In genomic region chr2:111420074-111420473, GRCh38 we compare ENCODE assay signal across 7 cellular contexts.
DNase-seq lines count a peak whose midpoint lies in the region; ATAC-seq, FAIRE-seq and TF ChIP-seq lines count a peak whose summit lies in the region.
"Not testable (repeated sequence)": the region's sequence is repeated elsewhere in the genome, so short reads cannot be mapped to it uniquely, and the experiment has no call there.

No MANE protein-coding gene starts in this region.

- not testable (repeated sequence) for TF ChIP-seq RAD21 in K562 (CRISPR knock-in tag; conservative IDR thresholded peaks at IDR 0.05 in 1 of 2, IDR thresholded peaks at IDR 0.05 in 1 of 2); HepG2 (CRISPR knock-in tag; IDR thresholded peaks at IDR 0.05)

- DNase-seq in CD1c-positive myeloid dendritic cell (ENCODE audit: extremely low spot score): peak; percentile 44
- DNase-seq in activated CD8-positive, alpha-beta T cell treated with anti-CD3 and anti-CD28 coated beads for 36 hours; activated T-helper 1 cell treated with anti-CD3 and anti-CD28 coated beads, Interleukin-12 subunit alpha, Interleukin-12 subunit beta, Interleukin-2, Interleukin-4 antibody, amounts not matched to agents 30 ng/mL and 10 ng/mL and 1 ng/mL, durations not matched to agents 14 hours and 24 hours and 36 hours (ENCODE audit: low spot score); K562 (ENCODE audit: extremely low read depth in 1 of 4, low spot score in 3 of 4); HepG2 (ENCODE audit: low spot score): not testable (repeated sequence)

- peaks cover 15% of the 10 kb centered on the region for H3K4me1 Mint-ChIP-seq in T-helper 1 cell treated with Interleukin-12 subunit alpha and Interleukin-12 subunit beta and Interleukin-4 antibody, amounts not matched to agents 30 μg/mL and 1 μg/mL, for 36 hours (ENCODE audit: low read depth)
- not testable (repeated sequence) for H3K4me1 Mint-ChIP-seq in activated CD8-positive, alpha-beta T cell treated with anti-CD3 and anti-CD28 coated beads for 36 hours (ENCODE audit: low read depth)
- H3K4me1 Mint-ChIP-seq in activated T-helper 1 cell treated with anti-CD3 and anti-CD28 coated beads, Interleukin-12 subunit alpha, Interleukin-12 subunit beta, Interleukin-2, Interleukin-4 antibody, amounts not matched to agents 30 ng/mL and 10 ng/mL and 1 ng/mL, durations not matched to agents 14 hours and 24 hours and 36 hours (ENCODE audit: low read depth): peaks cover 25% of the 10 kb centered on the region
- H3K4me1 Mint-ChIP-seq in activated naive CD4-positive, alpha-beta T cell treated with anti-CD3 and anti-CD28 coated beads, Interleukin-2, amount 50 U/mL, for 24 hours: peaks cover 17% of the 10 kb centered on the region

- not testable (repeated sequence) for H3K4me2 ChIP-seq in K562 (ENCODE audit: insufficient read depth, low read length); HepG2 (ENCODE audit: low read depth, low read length)

- not testable (repeated sequence) for TF ChIP-seq POLR2A in K562 (conservative IDR thresholded peaks at IDR 0.05); HepG2 (IDR thresholded peaks at IDR 0.05; ENCODE audit: insufficient read depth in 1 of 2, low read depth in 2 of 2, low read length in 2 of 2)

- intact Hi-C loops in activated CD8-positive, alpha-beta T cell treated with anti-CD3 and anti-CD28 coated beads for 36 hours (cut with micrococcal nuclease); activated T-helper 1 cell treated with anti-CD3 and anti-CD28 coated beads, Interleukin-12 subunit alpha, Interleukin-12 subunit beta, Interleukin-2, Interleukin-4 antibody, amounts not matched to agents 30 ng/mL and 10 ng/mL and 1 ng/mL, durations not matched to agents 14 hours and 24 hours and 36 hours (cut with micrococcal nuclease); K562 (cut with micrococcal nuclease); HepG2 (cut with micrococcal nuclease; ENCODE audit: unreplicated experiment): not testable (repeated sequence)

- H3K36me3 Mint-ChIP-seq in T-helper 1 cell treated with Interleukin-12 subunit alpha and Interleukin-12 subunit beta and Interleukin-4 antibody, amounts not matched to agents 30 μg/mL and 1 μg/mL, for 36 hours (ENCODE audit: low read depth): peaks cover 12% of the 10 kb centered on the region
- not testable (repeated sequence) for H3K36me3 Mint-ChIP-seq in activated CD8-positive, alpha-beta T cell treated with anti-CD3 and anti-CD28 coated beads for 36 hours (ENCODE audit: low read depth); activated naive CD4-positive, alpha-beta T cell treated with anti-CD3 and anti-CD28 coated beads, Interleukin-2, amount 50 U/mL, for 24 hours
- H3K36me3 Mint-ChIP-seq in activated T-helper 1 cell treated with anti-CD3 and anti-CD28 coated beads, Interleukin-12 subunit alpha, Interleukin-12 subunit beta, Interleukin-2, Interleukin-4 antibody, amounts not matched to agents 30 ng/mL and 10 ng/mL and 1 ng/mL, durations not matched to agents 14 hours and 24 hours and 36 hours (ENCODE audit: low read depth): peaks cover 10% of the 10 kb centered on the region

- POLR2A ChIA-PET in activated CD8-positive, alpha-beta T cell treated with anti-CD3 and anti-CD28 coated beads for 36 hours (lab: Charles Lee); K562 (lab: Yijun Ruan, JAX); HepG2 (lab: Yijun Ruan, JAX): not testable (repeated sequence)

- not testable (repeated sequence) for H3K4me3 ChIP-seq in K562; HepG2 (replicated peaks in 1 of 3; ENCODE audit: insufficient read depth in 1 of 3, low read depth in 2 of 3, low read length in 3 of 3)

- not testable (repeated sequence) for TF ChIP-seq EP300 in K562 (IDR thresholded peaks at IDR 0.05; ENCODE audit: low read length); HepG2 (IDR thresholded peaks at IDR 0.05; ENCODE audit: low read depth in 2 of 2, low read length in 2 of 2); HepG2 (CRISPR knock-in tag; IDR thresholded peaks at IDR 0.05; ENCODE audit: borderline replicate concordance)

- ATAC-seq in activated CD8-positive, alpha-beta T cell treated with anti-CD3 and anti-CD28 coated beads for 36 hours; K562; HepG2: not testable (repeated sequence)

- not testable (repeated sequence) for H3K27ac ChIP-seq in K562 (ENCODE audit: extremely low read depth, low read depth, low read length); HepG2 (ENCODE audit: extremely low read length, insufficient read depth, low read length)

- not testable (repeated sequence) for H3K9me1 ChIP-seq in K562 (ENCODE audit: control insufficient read depth, insufficient read depth, low read length)

- not testable (repeated sequence) for H3K9me3 Mint-ChIP-seq in T-helper 1 cell treated with Interleukin-12 subunit alpha and Interleukin-12 subunit beta and Interleukin-4 antibody, amounts not matched to agents 30 μg/mL and 1 μg/mL, for 36 hours; activated CD8-positive, alpha-beta T cell treated with anti-CD3 and anti-CD28 coated beads for 36 hours; activated T-helper 1 cell treated with anti-CD3 and anti-CD28 coated beads, Interleukin-12 subunit alpha, Interleukin-12 subunit beta, Interleukin-2, Interleukin-4 antibody, amounts not matched to agents 30 ng/mL and 10 ng/mL and 1 ng/mL, durations not matched to agents 14 hours and 24 hours and 36 hours; activated naive CD4-positive, alpha-beta T cell treated with anti-CD3 and anti-CD28 coated beads, Interleukin-2, amount 50 U/mL, for 24 hours

- H3K36me3 ChIP-seq in K562 (ENCODE audit: control insufficient read depth, insufficient read depth, low read length); HepG2 (replicated peaks in 1 of 2; ENCODE audit: control insufficient read depth in 1 of 2, insufficient read depth in 2 of 2, low read length in 2 of 2): not testable (repeated sequence)

- not testable (repeated sequence) for H3K27me3 Mint-ChIP-seq in T-helper 1 cell treated with Interleukin-12 subunit alpha and Interleukin-12 subunit beta and Interleukin-4 antibody, amounts not matched to agents 30 μg/mL and 1 μg/mL, for 36 hours (ENCODE audit: low read depth); activated CD8-positive, alpha-beta T cell treated with anti-CD3 and anti-CD28 coated beads for 36 hours; activated T-helper 1 cell treated with anti-CD3 and anti-CD28 coated beads, Interleukin-12 subunit alpha, Interleukin-12 subunit beta, Interleukin-2, Interleukin-4 antibody, amounts not matched to agents 30 ng/mL and 10 ng/mL and 1 ng/mL, durations not matched to agents 14 hours and 24 hours and 36 hours (ENCODE audit: insufficient read depth); activated naive CD4-positive, alpha-beta T cell treated with anti-CD3 and anti-CD28 coated beads, Interleukin-2, amount 50 U/mL, for 24 hours

- CTCF ChIA-PET in activated CD8-positive, alpha-beta T cell treated with anti-CD3 and anti-CD28 coated beads for 36 hours (lab: Charles Lee); K562 (lab: Yijun Ruan, JAX; ENCODE audit: low intra/inter-chr PET ratio); HepG2 (lab: Yijun Ruan, JAX; ENCODE audit: low intra/inter-chr PET ratio, low total read pairs): not testable (repeated sequence)

- 36% methylated on average over 4 of the region's 6 CpGs for WGBS in K562 (ENCODE audit: insufficient coverage, low coverage, missing lambda C conversion rate)
- WGBS in HepG2 (ENCODE audit: low lambda C conversion rate): 89% methylated on average over 6 of the region's 6 CpGs

- not testable (repeated sequence) for H3K9ac ChIP-seq in K562 (ENCODE audit: insufficient read depth in 1 of 2, low read depth in 2 of 2, low read length in 2 of 2); HepG2 (ENCODE audit: insufficient read depth, low read depth, low read length)

- not testable (repeated sequence) for H3K27me3 ChIP-seq in K562 (ENCODE audit: control insufficient read depth in 2 of 2, insufficient read depth in 2 of 2, low read length in 2 of 2); HepG2 (ENCODE audit: control insufficient read depth in 1 of 2, insufficient read depth in 2 of 2, low read length in 2 of 2)

- not testable (repeated sequence) for TF ChIP-seq CTCF in activated CD8-positive, alpha-beta T cell treated with anti-CD3 and anti-CD28 coated beads for 36 hours (IDR thresholded peaks at IDR 0.05); K562 (IDR thresholded peaks at IDR 0.05 in 2 of 3, conservative IDR thresholded peaks at IDR 0.05 in 1 of 3; ENCODE audit: insufficient read depth in 2 of 3, low read depth in 1 of 3, low read length in 3 of 3); HepG2 (CRISPR knock-in tag; IDR thresholded peaks at IDR 0.05)

- H3K4me3 Mint-ChIP-seq in T-helper 1 cell treated with Interleukin-12 subunit alpha and Interleukin-12 subunit beta and Interleukin-4 antibody, amounts not matched to agents 30 μg/mL and 1 μg/mL, for 36 hours: peak overlapping the region; percentile 19
- H3K4me3 Mint-ChIP-seq in activated CD8-positive, alpha-beta T cell treated with anti-CD3 and anti-CD28 coated beads for 36 hours: peak overlapping the region; percentile 49
- H3K4me3 Mint-ChIP-seq in activated T-helper 1 cell treated with anti-CD3 and anti-CD28 coated beads, Interleukin-12 subunit alpha, Interleukin-12 subunit beta, Interleukin-2, Interleukin-4 antibody, amounts not matched to agents 30 ng/mL and 10 ng/mL and 1 ng/mL, durations not matched to agents 14 hours and 24 hours and 36 hours: not testable (repeated sequence)
- peak overlapping the region; percentile 52 for H3K4me3 Mint-ChIP-seq in activated naive CD4-positive, alpha-beta T cell treated with anti-CD3 and anti-CD28 coated beads, Interleukin-2, amount 50 U/mL, for 24 hours

- not testable (repeated sequence) for H3K9me3 ChIP-seq in K562 (replicated peaks; ENCODE audit: control insufficient read depth, insufficient read depth, low read depth, low read length); HepG2 (ENCODE audit: low read length)

- H3K4me1 ChIP-seq in K562 (replicated peaks in 1 of 2; ENCODE audit: control insufficient read depth in 2 of 2, insufficient read depth in 2 of 2, low read length in 2 of 2) (peaks cover 3 to 14% of the 10 kb centered on the region in 2 experiments; a peak in 4 of 5 replicates), HepG2 (ENCODE audit: insufficient read depth, low read length) (peaks cover 31% of the 10 kb centered on the region)

- H3K79me2 ChIP-seq in K562 (ENCODE audit: control insufficient read depth, insufficient read depth, low read length): peaks cover 51% of the 10 kb centered on the region
- H3K79me2 ChIP-seq in HepG2 (ENCODE audit: insufficient read depth, low read length): not testable (repeated sequence)

- not testable (repeated sequence) for BruUV-seq in K562 (replicated peaks; lab: Mats Ljungman, UMichigan); HepG2 (replicated peaks; lab: Mats Ljungman, UMichigan)

- H4K20me1 ChIP-seq in K562 (replicated peaks; ENCODE audit: control insufficient read depth, insufficient read depth, low read length); HepG2 (ENCODE audit: insufficient read depth, low read length): not testable (repeated sequence)

- not testable (repeated sequence) for FAIRE-seq in K562 (lab: Jason Lieb, UNC); HepG2 (lab: Jason Lieb, UNC)

- not testable (repeated sequence) for H2AFZ ChIP-seq in K562 (ENCODE audit: low read depth, low read length); HepG2 (ENCODE audit: low read length)

- in situ Hi-C loops in K562 (cut with MboI); HepG2 (cut with HindIII; ENCODE audit: extremely low pct_ligation_motif_present, low pct_unique_long_range_greater_than_20kb): not testable (repeated sequence)

- not testable (repeated sequence) for H3K27ac Mint-ChIP-seq in T-helper 1 cell treated with Interleukin-12 subunit alpha and Interleukin-12 subunit beta and Interleukin-4 antibody, amounts not matched to agents 30 μg/mL and 1 μg/mL, for 36 hours; activated CD8-positive, alpha-beta T cell treated with anti-CD3 and anti-CD28 coated beads for 36 hours
- peak overlapping the region; percentile 61 for H3K27ac Mint-ChIP-seq in activated T-helper 1 cell treated with anti-CD3 and anti-CD28 coated beads, Interleukin-12 subunit alpha, Interleukin-12 subunit beta, Interleukin-2, Interleukin-4 antibody, amounts not matched to agents 30 ng/mL and 10 ng/mL and 1 ng/mL, durations not matched to agents 14 hours and 24 hours and 36 hours
- peak overlapping the region; percentile 43 for H3K27ac Mint-ChIP-seq in activated naive CD4-positive, alpha-beta T cell treated with anti-CD3 and anti-CD28 coated beads, Interleukin-2, amount 50 U/mL, for 24 hours
